19 cellular contexts compared by ENCODE assay signal in the genomic region with DNA sequence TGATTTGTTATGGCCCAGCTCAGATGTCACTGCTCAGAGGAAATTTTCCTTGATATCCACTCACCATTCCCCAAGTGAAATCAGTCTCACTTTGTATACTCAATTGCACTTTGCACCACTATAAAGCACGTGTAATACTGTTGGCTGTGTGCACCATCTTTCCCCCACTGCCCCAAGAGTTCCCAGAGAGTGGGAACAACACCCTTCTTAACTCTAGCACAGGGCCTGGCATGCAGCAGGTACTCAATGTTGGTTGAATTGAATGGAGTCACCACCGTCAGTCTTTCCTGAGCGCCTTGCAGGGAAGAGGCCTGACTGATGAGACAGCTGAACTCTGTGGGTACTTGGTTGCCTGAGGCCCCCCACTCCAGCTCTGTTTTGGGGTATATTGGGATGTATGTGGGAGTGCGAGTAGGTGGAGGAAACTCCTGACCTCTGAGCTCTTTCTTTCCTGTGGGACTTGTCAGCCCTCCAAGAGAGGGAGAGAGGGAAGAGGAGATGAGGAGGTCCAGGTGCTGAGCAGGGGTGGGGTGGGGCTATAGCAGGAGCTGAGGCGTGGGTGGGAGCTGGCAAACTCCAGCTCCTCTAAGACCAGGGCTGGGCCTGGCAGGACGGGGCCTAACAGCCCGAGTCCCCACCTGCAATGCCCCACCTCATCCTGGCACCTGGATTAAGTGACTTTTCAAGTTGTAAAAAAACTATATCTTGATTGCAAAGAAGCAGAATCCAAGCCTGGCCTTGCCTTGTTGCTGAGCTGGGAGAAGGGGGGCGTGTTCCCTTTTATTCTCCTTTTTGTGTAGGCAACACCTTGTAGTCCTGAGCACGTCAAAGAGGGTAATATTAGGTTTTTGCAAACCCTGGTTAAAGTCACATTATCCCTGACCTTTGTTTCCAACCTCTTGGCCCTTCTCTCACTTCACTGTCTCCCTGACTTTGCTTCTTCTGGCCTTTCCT. TPM values are rescaled to one million over a fixed set of nuclear protein-coding genes. Genes with fewer than 3 reads are reported as not detected.
DNase-seq lines count a peak whose midpoint lies in the region; ATAC-seq, FAIRE-seq and TF ChIP-seq lines count a peak whose summit lies in the region.
"Had no signal": no experiment of that assay in that cellular context is flagged by ENCODE, and none has a peak within 500 bp of the region (broad histone marks: within the 10 kb centered on the region; RNA-seq: fewer than 3 reads in every experiment).

No MANE protein-coding gene starts in this region.

- TF ChIP-seq CTCF in OCI-LY1 (IDR thresholded peaks at IDR 0.05; ENCODE audit: low read length) (no peak), keratinocyte (optimal IDR thresholded peaks at IDR 0.05 in 1 of 3, IDR thresholded peaks at IDR 0.05 in 1 of 3, conservative IDR thresholded peaks at IDR 0.05 in 1 of 3; ENCODE audit: extremely low read depth in 1 of 3, insufficient read depth in 2 of 3, low read length in 3 of 3) (no peak)

- H3K9me1 ChIP-seq in keratinocyte (ENCODE audit: control insufficient read depth, extremely low read depth, insufficient read depth, low read length): no peaks in the 10 kb centered on the region

- FAIRE-seq in keratinocyte (lab: Jason Lieb, UNC): no peak
- FAIRE-seq: GM12891, HTR-8/SVneo, islet of Langerhans had no signal

- no peaks in the 10 kb centered on the region for H3K36me3 Mint-ChIP-seq in immature natural killer cell
- H3K36me3 Mint-ChIP-seq: activated CD4-positive, alpha-beta memory T cell treated with anti-CD3 and anti-CD28 coated beads for 36 hours; CD4-positive, CD25-positive, alpha-beta regulatory T cell had no signal

- no peaks in the 10 kb centered on the region for H4K20me1 ChIP-seq in OCI-LY1 (ENCODE audit: insufficient read depth, low read length)
- no peaks in the 10 kb centered on the region for H4K20me1 ChIP-seq in keratinocyte (ENCODE audit: control insufficient read depth, extremely low read depth, insufficient read depth, low read length)

- H3K9ac ChIP-seq in OCI-LY1 (ENCODE audit: low read length): no peak overlapping the region
- H3K9ac ChIP-seq in keratinocyte (ENCODE audit: control insufficient read depth, extremely low read depth, insufficient read depth, low read length): no peak overlapping the region

- H3K4me1 Mint-ChIP-seq in immature natural killer cell: no peaks in the 10 kb centered on the region
- H3K4me1 Mint-ChIP-seq: CD4-positive, CD25-positive, alpha-beta regulatory T cell had no signal

- DNase-seq in DMS 273 (lab: John Stamatoyannopoulos, UW; ENCODE audit: unreplicated experiment) (peak; percentile 59), DMS 273 treated with DMSO at 0.1 percent for 48 hours (lab: John Stamatoyannopoulos, UW) (no peak), keratinocyte (ENCODE audit: low read depth, low spot score) (no peak), immature natural killer cell (no peak)
- DNase-seq in stimulated activated CD4-positive, alpha-beta T cell treated with anti-CD3 and anti-CD28 coated beads, Interleukin-1b, Interleukin-23, amount 100 ng/mL, for 48 hours: no peak
- DNase-seq: activated CD4-positive, alpha-beta memory T cell treated with anti-CD3 and anti-CD28 coated beads for 36 hours; CD4-positive, CD25-positive, alpha-beta regulatory T cell; H9; MM.1S; NCI-H2029; NCI-H524; PC-3 had no signal

- H3K27ac ChIP-seq in OCI-LY1 (ENCODE audit: low read depth, low read length, poor library complexity, severe bottlenecking) (peak overlapping the region; percentile 60), keratinocyte (ENCODE audit: control insufficient read depth, insufficient read depth, low read length) (no peak overlapping the region), skin epidermis (peak overlapping the region in 16 of 21 experiments; percentile 14 to 74 (median 59))
- H3K27ac ChIP-seq: 22Rv1 had no signal

- H3K27me3 Mint-ChIP-seq in immature natural killer cell (ENCODE audit: low read depth in 3 of 3): peaks cover 0 to 2% (median 0%) of the 10 kb centered on the region in 3 donors
- H3K27me3 Mint-ChIP-seq: activated CD4-positive, alpha-beta memory T cell treated with anti-CD3 and anti-CD28 coated beads for 36 hours; CD4-positive, CD25-positive, alpha-beta regulatory T cell had no signal

- no peak overlapping the region for H3K27ac Mint-ChIP-seq in immature natural killer cell
- H3K27ac Mint-ChIP-seq: activated CD4-positive, alpha-beta memory T cell treated with anti-CD3 and anti-CD28 coated beads for 36 hours had no signal

- H3K4me1 ChIP-seq in OCI-LY1 (ENCODE audit: insufficient read depth, low read length, severe bottlenecking): peaks cover 40% of the 10 kb centered on the region
- peaks cover 19% of the 10 kb centered on the region for H3K4me1 ChIP-seq in keratinocyte (ENCODE audit: control insufficient read depth, extremely low read depth, insufficient read depth, low read length)

- H2AFZ ChIP-seq in OCI-LY1 (ENCODE audit: low read length): no peak overlapping the region
- H2AFZ ChIP-seq in keratinocyte (ENCODE audit: control insufficient read depth, low read length): peak overlapping the region; percentile 40

- H3K4me3 Mint-ChIP-seq in immature natural killer cell: no peak overlapping the region
- H3K4me3 Mint-ChIP-seq: activated CD4-positive, alpha-beta memory T cell treated with anti-CD3 and anti-CD28 coated beads for 36 hours; CD4-positive, CD25-positive, alpha-beta regulatory T cell; H9 had no signal

- no peaks in the 10 kb centered on the region for H3K9me2 ChIP-seq in OCI-LY1 (ENCODE audit: low read depth, low read length)

- no peak for ATAC-seq in GM18868 (IDR thresholded peaks at IDR 0.05; ENCODE audit: unreplicated experiment)
- ATAC-seq: PC-3 had no signal

- H3F3A ChIP-seq in OCI-LY1 (ENCODE audit: insufficient read depth, low read length): no peaks in the 10 kb centered on the region

- H3K9me3 Mint-ChIP-seq in immature natural killer cell: no peaks in the 10 kb centered on the region
- H3K9me3 Mint-ChIP-seq: activated CD4-positive, alpha-beta memory T cell treated with anti-CD3 and anti-CD28 coated beads for 36 hours; CD4-positive, CD25-positive, alpha-beta regulatory T cell; H9 had no signal

- dilution Hi-C loops in keratinocyte (cut with MboI; ENCODE audit: extremely low pct_ligation_motif_present, low sequenced_read_pairs): no loop called here

- no peaks in the 10 kb centered on the region for H3K9me3 ChIP-seq in OCI-LY1 (ENCODE audit: low read length)
- H3K9me3 ChIP-seq in keratinocyte (ENCODE audit: control insufficient read depth, low read depth, low read length): no peaks in the 10 kb centered on the region

- H3K36me3 ChIP-seq in OCI-LY1 (ENCODE audit: insufficient read depth, low read length) (no peaks in the 10 kb centered on the region), keratinocyte (ENCODE audit: control insufficient read depth in 2 of 2, extremely low read depth in 1 of 2, insufficient read depth in 2 of 2, low read length in 2 of 2) (no peaks in the 10 kb centered on the region)

- H3K79me2 ChIP-seq in OCI-LY1 (ENCODE audit: insufficient read depth, low read length): no peaks in the 10 kb centered on the region
- no peaks in the 10 kb centered on the region for H3K79me2 ChIP-seq in keratinocyte (ENCODE audit: control insufficient read depth, insufficient read depth, low read length)

- H3K4me3 ChIP-seq in OCI-LY1 (ENCODE audit: low read depth, low read length, poor library complexity, severe bottlenecking) (no peak overlapping the region), keratinocyte (ENCODE audit: control insufficient read depth in 2 of 3, extremely low read depth in 1 of 3, insufficient read depth in 2 of 3, low read depth in 1 of 3, low read length in 3 of 3) (no peak overlapping the region), skin epidermis (no peak overlapping the region)

- H3K4me2 ChIP-seq in OCI-LY1 (ENCODE audit: low read length) (no peak overlapping the region), keratinocyte (ENCODE audit: control insufficient read depth, extremely low read depth, insufficient read depth, low read depth, low read length) (peak overlapping the region; percentile 27)

- H3K27me3 ChIP-seq in OCI-LY1 (ENCODE audit: insufficient read depth, low read length) (no peaks in the 10 kb centered on the region), keratinocyte (ENCODE audit: control insufficient read depth, extremely low read depth, insufficient read depth, low read length) (no peaks in the 10 kb centered on the region)

RNA-seq across cellular contexts. Expression of a gene that starts 19.4 kb away (rescaled TPM):
- 31.3 to 53.8 TPM (median 42.9 TPM) in 3 replicates for polyA plus RNA-seq in keratinocyte
- 43.3 TPM for polyA plus RNA-seq in keratinocyte (2011; ENCODE audit: low read depth)
- polyA plus RNA-seq in keratinocyte (2011; cell fraction: cytosol; rRNA removed): 52.9 and 67.2 TPM in 2 replicates
- 50.6 and 59.2 TPM in 2 replicates for polyA plus RNA-seq in keratinocyte (2011; cell fraction: nucleus; rRNA removed)
- 49.9 and 65.8 TPM in 2 replicates for polyA plus RNA-seq in keratinocyte (2012; ENCODE audit: low replicate concordance)
- polyA minus RNA-seq in keratinocyte: 53.1 to 145 TPM (median 57.9 TPM) in 3 replicates
- polyA minus RNA-seq in keratinocyte (2011; cell fraction: cytosol; rRNA and poly(A)+ RNA removed): 49.5 TPM
- polyA minus RNA-seq in keratinocyte (2011; cell fraction: nucleus; rRNA and poly(A)+ RNA removed): 25.2 and 42.4 TPM in 2 replicates
- 10 to 100 TPM; 36.6 to 90.0 (median 39.5) TPM for polyA plus RNA-seq in immature natural killer cell
